ENCODE assay signal across 10 cellular contexts in genomic region chr11:65113839-65114238, GRCh38. TPM values are rescaled to one million over a fixed set of nuclear protein-coding genes. Genes with fewer than 3 reads are reported as not detected.
DNase-seq lines count a peak whose midpoint lies in the region; ATAC-seq and TF ChIP-seq lines count a peak whose summit lies in the region.
"Had no signal": no experiment of that assay in that cellular context is flagged by ENCODE, and none has a peak within 500 bp of the region (broad histone marks: within the 10 kb centered on the region; RNA-seq: fewer than 3 reads in every experiment).

No MANE protein-coding gene starts in this region.

- H3K36me3 ChIP-seq in DOHH2 (ENCODE audit: control insufficient read depth, low read length) (peaks cover 68% of the 10 kb centered on the region), OCI-LY7 (ENCODE audit: insufficient read depth, low read length) (peaks cover 59% of the 10 kb centered on the region), neural cell (ENCODE audit: insufficient read depth, low read length) (no peaks in the 10 kb centered on the region)

- ATAC-seq in HG03354 (IDR thresholded peaks at IDR 0.05; ENCODE audit: poor library complexity, severe bottlenecking, unreplicated experiment), result no peak
- ATAC-seq: heart left ventricle had no signal

- H3K4me2 ChIP-seq in DOHH2 (ENCODE audit: low read length) (peak overlapping the region; percentile 98), OCI-LY7 (ENCODE audit: low read length) (peak overlapping the region; percentile 91), neural cell (ENCODE audit: low read length) (peak overlapping the region; percentile 99)

- H3K4me1 ChIP-seq in DOHH2 (ENCODE audit: control insufficient read depth, low read length) (peaks cover 66% of the 10 kb centered on the region), OCI-LY7 (ENCODE audit: insufficient read depth, low read length, poor library complexity, severe bottlenecking) (peaks cover 65% of the 10 kb centered on the region)

- TF ChIP-seq CTCF in DOHH2 (IDR thresholded peaks at IDR 0.05; ENCODE audit: low read depth, low read length, poor library complexity, severe bottlenecking) (no peak), OCI-LY7 (conservative IDR thresholded peaks at IDR 0.05; ENCODE audit: low read length) (no peak), chondrocyte (IDR thresholded peaks at IDR 0.05) (no peak), neural cell (IDR thresholded peaks at IDR 0.05; ENCODE audit: poor library complexity, severe bottlenecking) (no peak), CD14-positive monocyte (IDR thresholded peaks at IDR 0.05) (no peak)

- H2AFZ ChIP-seq in OCI-LY7 (ENCODE audit: low read length) (no peak overlapping the region), neural cell (ENCODE audit: low read depth, low read length) (no peak overlapping the region)

- no peaks in the 10 kb centered on the region for H3K27me3 Mint-ChIP-seq in chondrocyte (ENCODE audit: low read depth)
- H3K27me3 Mint-ChIP-seq in CD14-positive monocyte (ENCODE audit: low read depth in 3 of 3), result peaks cover 13 to 22% (median 15%) of the 10 kb centered on the region in 3 donors

- H3K9me3 ChIP-seq in DOHH2 (ENCODE audit: control insufficient read depth, insufficient read depth, low read length) (no peaks in the 10 kb centered on the region), OCI-LY7 (ENCODE audit: low read length) (no peaks in the 10 kb centered on the region), neural cell (ENCODE audit: low read length) (no peaks in the 10 kb centered on the region)
- H3K9me3 ChIP-seq: heart left ventricle had no signal

- H3F3A ChIP-seq in DOHH2 (ENCODE audit: control insufficient read depth, insufficient read depth), result peaks cover 23% of the 10 kb centered on the region
- no peaks in the 10 kb centered on the region for H3F3A ChIP-seq in neural cell (ENCODE audit: insufficient read depth, low read length, poor library complexity, severe bottlenecking)

- POLR2A ChIA-PET in OCI-LY7 (lab: Charles Lee), result no interaction called here

- H4K20me1 ChIP-seq in DOHH2 (ENCODE audit: control insufficient read depth, insufficient read depth, low read depth, low read length) (no peaks in the 10 kb centered on the region), OCI-LY7 (ENCODE audit: insufficient read depth, low read length) (peaks cover 8% of the 10 kb centered on the region; the same call in 1 of the 2 replicates), neural cell (ENCODE audit: insufficient read depth) (no peaks in the 10 kb centered on the region)

- H3K9me2 ChIP-seq in DOHH2 (replicated peaks; ENCODE audit: control insufficient read depth, low read length) (no peaks in the 10 kb centered on the region), OCI-LY7 (ENCODE audit: insufficient read depth, low read length) (no peaks in the 10 kb centered on the region), neural cell (ENCODE audit: insufficient read depth, low read length) (no peaks in the 10 kb centered on the region)

- peak overlapping the region; percentile 98 for H3K9ac ChIP-seq in neural cell (ENCODE audit: low read length)

- H3K27ac Mint-ChIP-seq in chondrocyte (ENCODE audit: unreplicated experiment) (peak overlapping the region; percentile 9), CD14-positive monocyte (no peak overlapping the region)

- no peaks in the 10 kb centered on the region for H3K9me3 Mint-ChIP-seq in chondrocyte (ENCODE audit: low read depth)
- peaks cover 0 to 6% (median 0%) of the 10 kb centered on the region in 7 donors for H3K9me3 Mint-ChIP-seq in CD14-positive monocyte

- H3K4me3 ChIP-seq in DOHH2 (ENCODE audit: low read length) (peak overlapping the region; percentile 83), OCI-LY7 (ENCODE audit: low read depth, low read length, poor library complexity, severe bottlenecking) (no peak overlapping the region), neural cell (ENCODE audit: low read length) (peak overlapping the region; percentile 86)

- CTCF ChIA-PET in OCI-LY7 (lab: Charles Lee; ENCODE audit: unreplicated experiment), result no interaction called here

- H3K27me3 ChIP-seq in DOHH2 (ENCODE audit: control insufficient read depth, low read length) (no peaks in the 10 kb centered on the region), neural cell (ENCODE audit: insufficient read depth, low read depth, low read length) (no peaks in the 10 kb centered on the region)

- H3K4me3 Mint-ChIP-seq in chondrocyte (ENCODE audit: unreplicated experiment) (no peak overlapping the region), CD14-positive monocyte (peak overlapping the region in 1 of 2 donors; percentile 76)

- no peak for TF ChIP-seq RAD21 in neural cell (conservative IDR thresholded peaks at IDR 0.05)

- DNase-seq in OCI-LY7 (ENCODE audit: low spot score) (no peak), chondrocyte (ENCODE audit: low spot score) (no peak), CD14-positive monocyte (ENCODE audit: low spot score) (no peak), nucleus accumbens (lab: John Stamatoyannopoulos, UW) (no peak)
- no peak for DNase-seq in NK-92 treated with Interleukin-12 subunit alpha and Interleukin-12 subunit beta, amount 100 ng/mL, for 24 hours (lab: John Stamatoyannopoulos, UW)
- DNase-seq: DMS153 had no signal

- TF ChIP-seq EP300 in neural cell (conservative IDR thresholded peaks at IDR 0.05; ENCODE audit: poor library complexity, severe bottlenecking), result no peak

- intact Hi-C loops in OCI-LY7 (cut with micrococcal nuclease; ENCODE audit: unreplicated experiment), result loop anchor here (10.0 kb wide), 1 partner anchor 339 kb away; the partner anchor contains the start of gene SF1
- intact Hi-C loops in CD14-positive monocyte (cut with micrococcal nuclease), result loop anchor here in 1 of 2 donors (5.0 kb wide), 2 partner anchors 68 to 102 kb away; partner anchors contain the start of genes ARL2 and CAPN1

- peaks cover 36% of the 10 kb centered on the region for H3K4me1 Mint-ChIP-seq in chondrocyte (ENCODE audit: low read depth)
- peaks cover 47% of the 10 kb centered on the region for H3K4me1 Mint-ChIP-seq in CD14-positive monocyte

- H3K79me2 ChIP-seq in DOHH2 (ENCODE audit: control insufficient read depth, low read length) (peaks cover 55% of the 10 kb centered on the region), OCI-LY7 (ENCODE audit: insufficient read depth, low read depth, low read length) (peaks cover 17% of the 10 kb centered on the region), neural cell (replicated peaks; ENCODE audit: insufficient read depth, low read length) (peaks cover 23% of the 10 kb centered on the region)

- no TSS peak for BruUV-seq in OCI-LY7 (replicated peaks; lab: Mats Ljungman, UMichigan)

- H3K36me3 Mint-ChIP-seq in chondrocyte (ENCODE audit: low read depth) (peaks cover 5% of the 10 kb centered on the region), CD14-positive monocyte (peaks cover 27 to 30% of the 10 kb centered on the region in 2 donors)

- H3K27ac ChIP-seq in DOHH2 (ENCODE audit: low read depth, low read length) (peak overlapping the region; percentile 83), OCI-LY7 (ENCODE audit: low read depth, low read length, poor library complexity, severe bottlenecking) (peak overlapping the region; percentile 73), neural cell (ENCODE audit: low read length) (peak overlapping the region; percentile 97)

TF ChIP-seq in neural cell, 6 proteins besides CTCF, POLR2A, EP300 and RAD21 (continues in another document):
- TF ChIP-seq EZH2 (IDR thresholded peaks at IDR 0.05; ENCODE audit: borderline replicate concordance, insufficient read depth, low read length, poor library complexity, severe bottlenecking) (no peak), POLR2AphosphoS5 (IDR thresholded peaks at IDR 0.05) (no peak), MXI1 (conservative IDR thresholded peaks at IDR 0.05; ENCODE audit: poor library complexity, severe bottlenecking) (no peak)

RNA-seq across cellular contexts. Expression of gene TM7SF2, which starts 2.2 kb away (rescaled TPM):
- total RNA-seq in OCI-LY7 (2014; rRNA removed; shearing (Covaris generic)), result 25.8 and 30.1 TPM in 2 replicates
- total RNA-seq in OCI-LY7 (2022) (46.7 and 54.1 TPM in 2 replicates), chondrocyte (10.3 to 14.4 TPM (median 10.7 TPM) in 3 replicates)
- polyA plus RNA-seq in neural cell (78.4 and 99.5 TPM in 2 replicates), CD14-positive monocyte (1 to 10 TPM; 1.8 TPM)
- polyA minus RNA-seq in neural cell, result 70.7 and 78.2 TPM in 2 replicates

RNA-seq across cellular contexts. Expression of gene ZNHIT2, which starts 3.7 kb away (rescaled TPM):
- total RNA-seq in OCI-LY7 (2014; rRNA removed; shearing (Covaris generic)), result 29.9 and 32.4 TPM in 2 replicates
- total RNA-seq in OCI-LY7 (2022) (10.7 and 11.5 TPM in 2 replicates), chondrocyte (7.9 to 8.7 TPM (median 7.9 TPM) in 3 replicates)
- polyA plus RNA-seq in neural cell (6.9 and 7.0 TPM in 2 replicates), CD14-positive monocyte (1 to 10 TPM; 5.8 to 9.4 TPM)
- 9.7 and 10.1 TPM in 2 replicates for polyA minus RNA-seq in neural cell

RNA-seq across cellular contexts. Expression of gene FAU, which starts 8.1 kb away (rescaled TPM):
- total RNA-seq in OCI-LY7 (2014; rRNA removed; shearing (Covaris generic)), result 1,573 and 1,628 TPM in 2 replicates
- 1,401 and 1,406 TPM in 2 replicates for total RNA-seq in OCI-LY7 (2022)
- total RNA-seq in chondrocyte, result 506 to 669 TPM (median 519 TPM) in 3 replicates
- polyA plus RNA-seq in neural cell, result 299 and 420 TPM in 2 replicates
- 104 and 117 TPM in 2 replicates for polyA minus RNA-seq in neural cell
- 100 to 1,000 TPM; 668 to 799 TPM for polyA plus RNA-seq in CD14-positive monocyte

RNA-seq across cellular contexts. Expression of gene MRPL49, which starts 8.3 kb away (rescaled TPM):
- total RNA-seq in OCI-LY7 (2014; rRNA removed; shearing (Covaris generic)), result 81.6 and 83.2 TPM in 2 replicates
- 65.2 and 67.2 TPM in 2 replicates for total RNA-seq in OCI-LY7 (2022)
- total RNA-seq in chondrocyte, result 37.2 to 43.2 TPM (median 40.5 TPM) in 3 replicates
- 80.5 and 83.2 TPM in 2 replicates for polyA plus RNA-seq in neural cell
- polyA minus RNA-seq in neural cell, result 36.3 and 39.2 TPM in 2 replicates
- polyA plus RNA-seq in CD14-positive monocyte, result 10 to 100 TPM; 32.7 to 33.9 TPM

RNA-seq across cellular contexts. Expression of gene VPS51, which starts 17.8 kb away (rescaled TPM):
- total RNA-seq in OCI-LY7 (2014; rRNA removed; shearing (Covaris generic)), result 214 and 221 TPM in 2 replicates
- total RNA-seq in OCI-LY7 (2022) (119 and 146 TPM in 2 replicates), chondrocyte (72.8 to 94.0 TPM (median 73.4 TPM) in 3 replicates)
- polyA plus RNA-seq in neural cell (230 and 313 TPM in 2 replicates), CD14-positive monocyte (10 to 100 TPM; 37.2 to 39.4 TPM)
- polyA minus RNA-seq in neural cell, result 124 and 237 TPM in 2 replicates
